In genomic region chr12:55670213-55670730, GRCh38 we compare ENCODE assay signal across 22 cellular contexts. TPM values are rescaled to one million over a fixed set of nuclear protein-coding genes. Genes with fewer than 3 reads are reported as not detected.
DNase-seq lines count a peak whose midpoint lies in the region; ATAC-seq, FAIRE-seq and TF ChIP-seq lines count a peak whose summit lies in the region.
"Had no signal": no experiment of that assay in that cellular context is flagged by ENCODE, and none has a peak within 500 bp of the region (broad histone marks: within the 10 kb centered on the region; RNA-seq: fewer than 3 reads in every experiment).

No MANE protein-coding gene starts in this region.

- H3K36me3 Mint-ChIP-seq in CD14-positive monocyte = peaks cover 0 to 2% of the 10 kb centered on the region in 2 donors
- H3K36me3 Mint-ChIP-seq in activated CD4-positive, alpha-beta T cell treated with anti-CD3 and anti-CD28 coated beads for 36 hours (ENCODE audit: low read depth) = no peaks in the 10 kb centered on the region
- H3K36me3 Mint-ChIP-seq: CD8-positive, alpha-beta T cell had no signal

- H3K4me3 ChIP-seq in colonic mucosa (no peak overlapping the region), mucosa of descending colon (no peak overlapping the region), small intestine (ENCODE audit: low read depth in 1 of 2, low read length in 2 of 2) (no peak overlapping the region)
- H3K4me3 ChIP-seq: BLaER1, PC-9 had no signal

- intact Hi-C loops in CD14-positive monocyte (cut with micrococcal nuclease) = no loop called here
- intact Hi-C loops in colonic mucosa (cut with DNase I) = no loop called here
- intact Hi-C loops in mucosa of descending colon (cut with DNase I, micrococcal nuclease) = no loop called here
- intact Hi-C loops in activated CD4-positive, alpha-beta T cell treated with anti-CD3 and anti-CD28 coated beads for 36 hours (cut with DNase I, micrococcal nuclease) = no loop called here

- no peak for FAIRE-seq in small intestine (lab: Jason Lieb, UNC)
- FAIRE-seq: A204.1, D721Med, H54 had no signal

- H3K27me3 Mint-ChIP-seq in CD14-positive monocyte (ENCODE audit: low read depth in 3 of 3) = peaks cover 0 to 3% (median 3%) of the 10 kb centered on the region in 3 donors
- H3K27me3 Mint-ChIP-seq in activated CD4-positive, alpha-beta T cell treated with anti-CD3 and anti-CD28 coated beads for 36 hours = peaks cover 6% of the 10 kb centered on the region

- H3K27ac ChIP-seq in colonic mucosa = no peak overlapping the region
- H3K27ac ChIP-seq in small intestine (ENCODE audit: low read depth in 1 of 2, low read length in 1 of 2) = peak overlapping the region; percentile 30 to 37
- H3K27ac ChIP-seq: BLaER1, PC-9, RWPE1 had no signal

- H3K36me3 ChIP-seq in colonic mucosa (no peaks in the 10 kb centered on the region), mucosa of descending colon (ENCODE audit: low read depth) (no peaks in the 10 kb centered on the region), small intestine (ENCODE audit: control insufficient read depth in 2 of 2, insufficient read depth in 2 of 2, low read length in 2 of 2) (no peaks in the 10 kb centered on the region)
- H3K36me3 ChIP-seq: BLaER1 had no signal

- CTCF ChIA-PET in activated CD4-positive, alpha-beta T cell treated with anti-CD3 and anti-CD28 coated beads for 36 hours (lab: Charles Lee) = interaction anchor here (0.5 to 1.7 kb wide), 3 partner anchors 8 to 211 kb away, joined by 3 to 6 read pairs (median 4); no protein-coding TSS in a partner anchor

- 84 to 91% (median 84%) methylated on average over 2 of the region's 2 CpGs for WGBS in small intestine, 3 donors

- DNase-seq in CD14-positive monocyte (ENCODE audit: low spot score) (no peak), colonic mucosa (peak; percentile 51), mucosa of descending colon (peak in 1 of 3 donors; percentile 48), small intestine (peak; percentile 79), COLO829 (ENCODE audit: low spot score) (no peak)
- no peak for DNase-seq in activated CD4-positive, alpha-beta T cell treated with anti-CD3 and anti-CD28 coated beads for 36 hours
- DNase-seq: CD8-positive, alpha-beta T cell; NCI-H1417 treated with DMSO at 0.1 percent for 48 hours; NCI-H1930; NCI-H345; NCI-H526; PC-9; SIG-M5 had no signal

- POLR2A ChIA-PET in activated CD4-positive, alpha-beta T cell treated with anti-CD3 and anti-CD28 coated beads for 36 hours (lab: Charles Lee) = no interaction called here

- peak; percentile 57 for ATAC-seq in mucosa of descending colon
- no peak for ATAC-seq in GM18498 (IDR thresholded peaks at IDR 0.05; ENCODE audit: unreplicated experiment)
- ATAC-seq in HG03159 (IDR thresholded peaks at IDR 0.05; ENCODE audit: unreplicated experiment) = no peak
- no peak for ATAC-seq in activated CD4-positive, alpha-beta T cell treated with anti-CD3 and anti-CD28 coated beads for 36 hours
- ATAC-seq: CD8-positive, alpha-beta T cell had no signal

- no peaks in the 10 kb centered on the region for H3K4me1 ChIP-seq in colonic mucosa
- H3K4me1 ChIP-seq in mucosa of descending colon (ENCODE audit: low read depth) = peaks cover 19% of the 10 kb centered on the region
- peaks cover 0 to 5% of the 10 kb centered on the region in 2 donors for H3K4me1 ChIP-seq in small intestine (ENCODE audit: control insufficient read depth in 2 of 2, insufficient read depth in 1 of 2, low read depth in 1 of 2, low read length in 1 of 2)

- H3K9ac ChIP-seq in colonic mucosa (ENCODE audit: low read depth in 2 of 2, low read length in 2 of 2) = peak overlapping the region in 1 of 2 donors; percentile 27
- H3K9ac ChIP-seq: BLaER1 had no signal

- no peak overlapping the region for H3K4me3 Mint-ChIP-seq in CD14-positive monocyte
- no peak overlapping the region for H3K4me3 Mint-ChIP-seq in activated CD4-positive, alpha-beta T cell treated with anti-CD3 and anti-CD28 coated beads for 36 hours
- H3K4me3 Mint-ChIP-seq: CD8-positive, alpha-beta T cell had no signal

- H3K9me3 ChIP-seq in colonic mucosa = no peaks in the 10 kb centered on the region
- no peaks in the 10 kb centered on the region for H3K9me3 ChIP-seq in mucosa of descending colon
- no peaks in the 10 kb centered on the region for H3K9me3 ChIP-seq in small intestine (ENCODE audit: control insufficient read depth, low read depth)
- H3K9me3 ChIP-seq: BLaER1 had no signal

- peak overlapping the region in 4 of 7 donors; percentile 8 to 65 (median 32) for H3K27ac Mint-ChIP-seq in CD14-positive monocyte
- no peak overlapping the region for H3K27ac Mint-ChIP-seq in activated CD4-positive, alpha-beta T cell treated with anti-CD3 and anti-CD28 coated beads for 36 hours
- H3K27ac Mint-ChIP-seq: CD8-positive, alpha-beta T cell had no signal

- peaks cover 0 to 6% (median 0%) of the 10 kb centered on the region in 7 donors for H3K9me3 Mint-ChIP-seq in CD14-positive monocyte
- H3K9me3 Mint-ChIP-seq in activated CD4-positive, alpha-beta T cell treated with anti-CD3 and anti-CD28 coated beads for 36 hours (ENCODE audit: low read depth) = no peaks in the 10 kb centered on the region
- H3K9me3 Mint-ChIP-seq: CD8-positive, alpha-beta T cell had no signal

- TF ChIP-seq CTCF in CD14-positive monocyte (IDR thresholded peaks at IDR 0.05) (no peak), colonic mucosa (IDR thresholded peaks at IDR 0.05) (no peak), mucosa of descending colon (IDR thresholded peaks at IDR 0.05) (no peak)

- H3K4me1 Mint-ChIP-seq in CD14-positive monocyte = peaks cover 53% of the 10 kb centered on the region
- no peaks in the 10 kb centered on the region for H3K4me1 Mint-ChIP-seq in activated CD4-positive, alpha-beta T cell treated with anti-CD3 and anti-CD28 coated beads for 36 hours

- H3K27me3 ChIP-seq in colonic mucosa (no peaks in the 10 kb centered on the region), small intestine (ENCODE audit: control insufficient read depth in 2 of 2, insufficient read depth in 2 of 2, low read length in 2 of 2) (no peaks in the 10 kb centered on the region)
- H3K27me3 ChIP-seq: BLaER1 had no signal

RNA-seq across cellular contexts. Expression of gene OR10P1, which starts 33.6 kb away (rescaled TPM):
- polyA plus RNA-seq in CD14-positive monocyte (not detected), small intestine (not detected)
- total RNA-seq in colonic mucosa (not detected), mucosa of descending colon (not detected)
- total RNA-seq in activated CD4-positive, alpha-beta T cell treated with anti-CD3 and anti-CD28 coated beads for 36 hours = not detected
- total RNA-seq: CD8-positive, alpha-beta T cell; HT-29; M059J; PC-9 had no signal

RNA-seq across cellular contexts. Expression of gene ITGA7, which starts 37.4 kb away (rescaled TPM):
- polyA plus RNA-seq in CD14-positive monocyte (under 1 TPM; 0.23 to 0.55 TPM), small intestine (10 to 100 TPM in 2 of 3 donors, 1 to 10 TPM in 1; 6.3 to 81.6 (median 24.4) TPM)
- total RNA-seq in colonic mucosa (10 to 100 TPM; 10.8 to 64.4 TPM), mucosa of descending colon (100 to 1,000 TPM in 1 of 3 donors, 10 to 100 TPM in 2; 16.5 to 449 (median 46.0) TPM)
- 1 to 10 TPM; 5.5 to 5.6 TPM for total RNA-seq in activated CD4-positive, alpha-beta T cell treated with anti-CD3 and anti-CD28 coated beads for 36 hours

RNA-seq across cellular contexts. Expression of gene BLOC1S1, which starts 45.6 kb away (rescaled TPM):
- 100 to 1,000 TPM; 222 to 223 TPM for polyA plus RNA-seq in CD14-positive monocyte
- total RNA-seq in colonic mucosa = 100 to 1,000 TPM; 214 to 242 TPM
- 100 to 1,000 TPM; 201 to 285 (median 241) TPM for total RNA-seq in mucosa of descending colon
- polyA plus RNA-seq in small intestine = 100 to 1,000 TPM; 291 to 688 (median 576) TPM
- total RNA-seq in activated CD4-positive, alpha-beta T cell treated with anti-CD3 and anti-CD28 coated beads for 36 hours = 100 to 1,000 TPM; 107 to 115 TPM

RNA-seq across cellular contexts. Expression of gene RDH5, which starts 49.9 kb away (rescaled TPM):
- polyA plus RNA-seq in CD14-positive monocyte = 1 to 10 TPM; 1.2 TPM
- total RNA-seq in colonic mucosa = 10 to 100 TPM; 22.6 to 29.6 TPM
- 10 to 100 TPM; 21.5 to 48.1 (median 35.8) TPM for total RNA-seq in mucosa of descending colon
- polyA plus RNA-seq in small intestine = 10 to 100 TPM; 19.2 to 79.8 (median 44.0) TPM
- total RNA-seq in activated CD4-positive, alpha-beta T cell treated with anti-CD3 and anti-CD28 coated beads for 36 hours = 10 to 100 TPM in 1 of 2 experiments, 1 to 10 TPM in 1; 9.6 to 12.2 TPM

RNA-seq across cellular contexts. Expression of gene CD63, which starts 58.5 kb away (rescaled TPM):
- polyA plus RNA-seq in CD14-positive monocyte (1,000 to 10,000 TPM in 1 of 2 donors, 100 to 1,000 TPM in 1; 988 to 1,099 TPM), small intestine (100 to 1,000 TPM; 561 to 710 (median 694) TPM)
- total RNA-seq in colonic mucosa (1,000 to 10,000 TPM in 1 of 2 donors, 100 to 1,000 TPM in 1; 707 to 1,094 TPM), mucosa of descending colon (1,000 to 10,000 TPM in 2 of 3 donors, 100 to 1,000 TPM in 1; 992 to 1,177 (median 1,016) TPM)
- 100 to 1,000 TPM; 113 to 122 TPM for total RNA-seq in activated CD4-positive, alpha-beta T cell treated with anti-CD3 and anti-CD28 coated beads for 36 hours

Comparison
In these comparisons a context has a peak if more than half of its experiments do, and no peak if none do; other contexts are left out.
1. DNase-seq: peak in colonic mucosa (single experiment) and small intestine (single experiment); none in CD14-positive monocyte (single experiment), activated CD4-positive, alpha-beta T cell treated with anti-CD3 and anti-CD28 coated beads for 36 hours (single experiment) and COLO829 (single experiment).